In the genomic region with DNA sequence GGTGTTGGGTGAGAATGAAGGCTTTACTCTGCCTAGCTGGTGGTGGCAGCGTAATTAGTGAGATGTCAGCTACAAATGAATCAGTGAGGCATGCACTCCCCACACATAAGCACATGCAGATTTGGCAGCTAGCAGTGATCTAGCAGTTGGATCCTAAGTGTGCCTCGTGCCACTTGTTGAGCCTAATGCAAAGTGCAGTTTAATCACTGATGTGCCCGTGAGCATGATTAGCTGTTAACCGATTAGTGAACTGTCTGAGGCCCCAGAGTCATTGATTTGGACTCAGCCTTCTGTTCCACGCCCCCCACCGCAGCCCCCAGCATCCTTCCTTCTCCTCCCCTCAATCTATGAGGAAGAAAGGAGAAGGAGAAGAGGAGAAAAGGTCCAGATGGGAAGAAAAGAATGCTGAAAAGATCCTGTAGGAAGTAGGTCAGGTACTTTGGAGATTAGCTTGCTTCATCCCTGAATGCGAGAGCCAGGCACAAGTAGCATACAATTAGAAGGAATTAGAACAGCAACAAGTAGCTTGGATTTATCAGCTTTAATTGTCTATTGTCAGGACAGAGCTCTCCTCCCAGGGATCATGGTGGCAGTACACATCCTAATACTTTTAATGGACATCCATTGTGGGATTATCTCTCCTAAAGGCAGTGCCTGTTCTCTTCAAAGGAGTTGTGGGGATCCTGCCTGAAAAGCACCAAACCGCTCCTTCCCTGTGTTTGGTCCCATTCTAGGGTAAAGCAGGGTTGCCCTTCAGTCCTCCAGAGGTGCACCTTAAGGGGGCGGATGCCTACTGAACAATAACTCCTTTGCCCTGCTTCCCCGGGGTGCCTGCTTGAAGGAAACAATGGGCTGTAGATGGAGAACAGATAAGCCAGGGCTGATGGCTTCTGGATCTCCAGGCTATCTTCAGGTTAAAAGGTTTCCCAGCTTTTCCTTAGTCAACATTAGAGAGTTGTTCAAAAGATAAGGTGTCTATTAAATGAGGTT, we compare ENCODE assay signal across 18 cellular contexts. TPM values are rescaled to one million over a fixed set of nuclear protein-coding genes. Genes with fewer than 3 reads are reported as not detected.
DNase-seq lines count a peak whose midpoint lies in the region; TF ChIP-seq lines count a peak whose summit lies in the region.
"Had no signal": no experiment of that assay in that cellular context is flagged by ENCODE, and none has a peak within 500 bp of the region (broad histone marks: within the 10 kb centered on the region; RNA-seq: fewer than 3 reads in every experiment).

No MANE protein-coding gene starts in this region.

- H3K27ac ChIP-seq in WERI-Rb-1: peak overlapping the region; percentile 78
- no peak overlapping the region for H3K27ac ChIP-seq in A673 (ENCODE audit: low read depth, low read length, poor library complexity, severe bottlenecking)
- H3K27ac ChIP-seq: 22Rv1, SJSA1 had no signal

- TF ChIP-seq CTCF in WERI-Rb-1 (IDR thresholded peaks at IDR 0.05; ENCODE audit: low read depth, low read length) (no peak), A673 (conservative IDR thresholded peaks at IDR 0.05; ENCODE audit: low read depth, low read length) (no peak)

- H3K4me1 ChIP-seq in A673 (ENCODE audit: insufficient read depth, low read length, poor library complexity, severe bottlenecking): peaks cover 10% of the 10 kb centered on the region

- H3K27me3 ChIP-seq in WERI-Rb-1 (ENCODE audit: insufficient read depth, low read depth, severe bottlenecking): no peaks in the 10 kb centered on the region
- peaks cover 8% of the 10 kb centered on the region for H3K27me3 ChIP-seq in A673 (replicated peaks; ENCODE audit: insufficient read depth, low read depth, low read length, poor library complexity)
- H3K27me3 ChIP-seq: SJSA1 had no signal

- intact Hi-C loops in A673 (cut with micrococcal nuclease; ENCODE audit: unreplicated experiment): loop anchor here (5.0 to 10.0 kb wide), 2 partner anchors 224 to 348 kb away; no protein-coding TSS in a partner anchor

- CTCF ChIA-PET in A673 (lab: Charles Lee): no interaction called here

- DNase-seq in DMS 273 (lab: John Stamatoyannopoulos, UW; ENCODE audit: unreplicated experiment) (peak; percentile 12), DMS 273 treated with DMSO at 0.1 percent for 48 hours (lab: John Stamatoyannopoulos, UW) (no peak), NCI-H1694 treated with DMSO at 0.1 percent for 48 hours (lab: John Stamatoyannopoulos, UW) (peak; percentile 66), WERI-Rb-1 (peak; percentile 95), retina (peak; percentile 60), A673 (ENCODE audit: low spot score) (no peak), GOT3 (lab: John Stamatoyannopoulos, UW) (no peak)
- no peak for DNase-seq in activated T-cell treated with anti-CD3 and anti-CD28 coated beads, Interleukin-2, amount 50 U/mL, for 1 hour
- DNase-seq: C1 segment of cervical spinal cord, H9, Kasumi-1, MV-4-11, NCI-H187, NCI-H510A, PC-3, SW 1271 had no signal

- H3K36me3 ChIP-seq in WERI-Rb-1: peaks cover 25% of the 10 kb centered on the region
- no peaks in the 10 kb centered on the region for H3K36me3 ChIP-seq in A673 (ENCODE audit: insufficient read depth, low read length, poor library complexity, severe bottlenecking)
- H3K36me3 ChIP-seq: SJSA1 had no signal

- H3K4me3 ChIP-seq in WERI-Rb-1 (ENCODE audit: low read depth, low read length): no peak overlapping the region
- no peak overlapping the region for H3K4me3 ChIP-seq in A673 (ENCODE audit: low read depth, low read length, poor library complexity, severe bottlenecking)
- H3K4me3 ChIP-seq: SJSA1 had no signal

- H3K9me3 ChIP-seq in WERI-Rb-1 (ENCODE audit: severe bottlenecking): no peaks in the 10 kb centered on the region
- H3K9me3 ChIP-seq in A673 (ENCODE audit: low read depth, low read length, poor library complexity, severe bottlenecking): no peaks in the 10 kb centered on the region
- H3K9me3 ChIP-seq: SJSA1 had no signal

- no TSS peak for BruUV-seq in A673 (replicated peaks; lab: Mats Ljungman, UMichigan)

- POLR2A ChIA-PET in A673 (lab: Charles Lee; ENCODE audit: low non-redundant PET): no interaction called here

RNA-seq across cellular contexts. Expression of gene PRDM1, which starts 5.7 kb away (rescaled TPM):
- total RNA-seq in A673 (2021): not detected in 2 replicates

Comparison
In these comparisons a context has a peak if more than half of its experiments do, and no peak if none do; other contexts are left out.
1. DNase-seq: peak in DMS 273 (single experiment), NCI-H1694 treated with DMSO at 0.1 percent for 48 hours (single experiment), WERI-Rb-1 (single experiment) and retina (single experiment); none in DMS 273 treated with DMSO at 0.1 percent for 48 hours (single experiment), activated T-cell treated with anti-CD3 and anti-CD28 coated beads, Interleukin-2, amount 50 U/mL, for 1 hour (single experiment), A673 (single experiment) and GOT3 (single experiment).